ENCODE assay signal across 8 cellular contexts in the genomic region with DNA sequence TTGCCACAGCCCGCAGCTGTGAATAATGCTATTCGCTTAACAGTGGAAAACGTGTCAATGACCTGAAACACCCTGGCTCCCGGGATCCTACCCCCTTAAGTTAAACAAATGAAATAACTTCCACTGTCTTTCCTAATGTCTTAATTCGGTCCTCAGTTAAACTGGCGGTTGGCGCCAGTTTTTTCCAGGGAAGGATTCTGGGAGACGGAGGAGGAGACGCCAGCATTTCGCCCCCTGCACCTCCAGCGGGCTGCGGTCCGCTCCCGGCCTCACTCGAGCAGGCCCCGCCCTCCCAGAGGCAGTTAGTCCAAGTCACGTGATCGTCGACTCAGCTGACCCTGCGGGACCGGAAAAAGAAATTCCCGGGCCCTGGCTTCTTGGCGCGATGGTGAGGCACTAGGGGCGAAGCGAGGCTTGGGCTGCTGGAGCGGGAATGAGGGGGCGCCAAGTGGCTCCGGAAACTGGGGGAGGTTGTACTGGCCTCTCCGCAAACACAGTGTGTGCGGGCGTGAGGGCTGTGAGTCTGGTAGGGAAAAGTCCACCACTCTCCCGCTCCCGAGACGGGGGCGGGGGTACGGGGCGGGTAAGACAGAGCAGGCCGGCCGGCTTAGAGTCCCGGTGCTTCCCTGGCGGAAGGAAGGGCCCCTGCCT. TPM values are rescaled to one million over a fixed set of nuclear protein-coding genes. Genes with fewer than 3 reads are reported as not detected.
DNase-seq lines count a peak whose midpoint lies in the region; ATAC-seq, FAIRE-seq and TF ChIP-seq lines count a peak whose summit lies in the region.

A gene (plus strand): TSS at position 359 of the 651 bp plus-strand sequence. CDS start 27 bp downstream, at position 386.

- no peaks in the 10 kb centered on the region for H3K9me3 Mint-ChIP-seq in memory B cell

- H3K36me3 Mint-ChIP-seq in memory B cell: no peaks in the 10 kb centered on the region

- peaks cover 3% of the 10 kb centered on the region for H3K27me3 Mint-ChIP-seq in memory B cell

- no peaks in the 10 kb centered on the region for H3K9me3 ChIP-seq in endocrine pancreas (ENCODE audit: control insufficient read depth, low read length)

- H3K36me3 ChIP-seq in endocrine pancreas (ENCODE audit: control insufficient read depth, insufficient read depth, low read length): no peaks in the 10 kb centered on the region

- H3K4me1 ChIP-seq in endocrine pancreas (ENCODE audit: control insufficient read depth, insufficient read depth, low read length): peaks cover 8% of the 10 kb centered on the region

- ATAC-seq in memory B cell (ENCODE audit: low read depth) (peak; percentile 79), GM18511 (IDR thresholded peaks at IDR 0.05; ENCODE audit: unreplicated experiment) (no peak)

- DNase-seq in GM12892 (ENCODE audit: insufficient read length): peak; percentile 60
- peak; percentile 64 for DNase-seq in HPDE6-E6E7 (ENCODE audit: extremely low spot score)
- DNase-seq in NOMO-1 treated with DMSO at 0.1 percent for 48 hours (lab: John Stamatoyannopoulos, UW; ENCODE audit: unreplicated experiment): peak; percentile 74
- peak; percentile 71 to 84 (median 82) for DNase-seq in activated CD8-positive, alpha-beta memory T cell treated with anti-CD3 and anti-CD28 coated beads for 48 hours (ENCODE audit: low read depth in 2 of 3, low spot score in 2 of 3)
- DNase-seq in memory B cell (ENCODE audit: low spot score in 2 of 2): peak; percentile 42 to 57
- peak; percentile 83 to 88 (median 86) for DNase-seq in stimulated activated CD4-positive, alpha-beta T cell treated with anti-CD3 and anti-CD28 coated beads, TNF-alpha, amount 100 ng/mL, for 48 hours (ENCODE audit: low read depth in 3 of 3)

- no peak for TF ChIP-seq POLR2A in GM12892 (IDR thresholded peaks at IDR 0.05; ENCODE audit: low read depth, low read length)

- peak within 1 kb of the TSS; percentile 96 for H3K27ac Mint-ChIP-seq in memory B cell

- FAIRE-seq in GM12892 (lab: Jason Lieb, UNC): peak; percentile 86

- H3K4me1 Mint-ChIP-seq in memory B cell: peaks cover 10% of the 10 kb centered on the region

- H3K27me3 ChIP-seq in endocrine pancreas (ENCODE audit: control insufficient read depth, insufficient read depth, low read length): no peaks in the 10 kb centered on the region

- H3K4me3 ChIP-seq in endocrine pancreas (ENCODE audit: control insufficient read depth, insufficient read depth, low read length): peak within 1 kb of the TSS; percentile 59

- H3K4me3 Mint-ChIP-seq in memory B cell: peak within 1 kb of the TSS; percentile 96

- H3K9ac ChIP-seq in endocrine pancreas (ENCODE audit: control insufficient read depth, insufficient read depth, low read length): peak within 1 kb of the TSS; percentile 96

RNA-seq across cellular contexts. Expression of the gene that starts here (rescaled TPM):
- polyA plus RNA-seq in GM12892 (2012; ENCODE audit: missing spikeins): 54.4 TPM
